1 cellular context compared by ENCODE assay signal in genomic region chr1:1777950-1778826, GRCh38.
TF ChIP-seq lines count a peak whose summit lies in the region.

A gene with protein sequence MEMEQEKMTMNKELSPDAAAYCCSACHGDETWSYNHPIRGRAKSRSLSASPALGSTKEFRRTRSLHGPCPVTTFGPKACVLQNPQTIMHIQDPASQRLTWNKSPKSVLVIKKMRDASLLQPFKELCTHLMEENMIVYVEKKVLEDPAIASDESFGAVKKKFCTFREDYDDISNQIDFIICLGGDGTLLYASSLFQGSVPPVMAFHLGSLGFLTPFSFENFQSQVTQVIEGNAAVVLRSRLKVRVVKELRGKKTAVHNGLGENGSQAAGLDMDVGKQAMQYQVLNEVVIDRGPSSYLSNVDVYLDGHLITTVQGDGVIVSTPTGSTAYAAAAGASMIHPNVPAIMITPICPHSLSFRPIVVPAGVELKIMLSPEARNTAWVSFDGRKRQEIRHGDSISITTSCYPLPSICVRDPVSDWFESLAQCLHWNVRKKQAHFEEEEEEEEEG (minus strand): TSS chr1:1778470. CDS start chr1:1765406, 13,064 bp downstream.

TF ChIP-seq in HepG2, 621 proteins besides CTCF, POLR2A, EP300 and RAD21 (continued from another document):
- TF ChIP-seq ZNF121 (CRISPR knock-in tag; IDR thresholded peaks at IDR 0.05): no peak
- TF ChIP-seq ZNF770 (CRISPR knock-in tag; IDR thresholded peaks at IDR 0.05): peak; percentile 22; the same call in 1 of the 2 replicates
- TF ChIP-seq ADNP (CRISPR knock-in tag; IDR thresholded peaks at IDR 0.05): no peak
- TF ChIP-seq, protein P1, sequence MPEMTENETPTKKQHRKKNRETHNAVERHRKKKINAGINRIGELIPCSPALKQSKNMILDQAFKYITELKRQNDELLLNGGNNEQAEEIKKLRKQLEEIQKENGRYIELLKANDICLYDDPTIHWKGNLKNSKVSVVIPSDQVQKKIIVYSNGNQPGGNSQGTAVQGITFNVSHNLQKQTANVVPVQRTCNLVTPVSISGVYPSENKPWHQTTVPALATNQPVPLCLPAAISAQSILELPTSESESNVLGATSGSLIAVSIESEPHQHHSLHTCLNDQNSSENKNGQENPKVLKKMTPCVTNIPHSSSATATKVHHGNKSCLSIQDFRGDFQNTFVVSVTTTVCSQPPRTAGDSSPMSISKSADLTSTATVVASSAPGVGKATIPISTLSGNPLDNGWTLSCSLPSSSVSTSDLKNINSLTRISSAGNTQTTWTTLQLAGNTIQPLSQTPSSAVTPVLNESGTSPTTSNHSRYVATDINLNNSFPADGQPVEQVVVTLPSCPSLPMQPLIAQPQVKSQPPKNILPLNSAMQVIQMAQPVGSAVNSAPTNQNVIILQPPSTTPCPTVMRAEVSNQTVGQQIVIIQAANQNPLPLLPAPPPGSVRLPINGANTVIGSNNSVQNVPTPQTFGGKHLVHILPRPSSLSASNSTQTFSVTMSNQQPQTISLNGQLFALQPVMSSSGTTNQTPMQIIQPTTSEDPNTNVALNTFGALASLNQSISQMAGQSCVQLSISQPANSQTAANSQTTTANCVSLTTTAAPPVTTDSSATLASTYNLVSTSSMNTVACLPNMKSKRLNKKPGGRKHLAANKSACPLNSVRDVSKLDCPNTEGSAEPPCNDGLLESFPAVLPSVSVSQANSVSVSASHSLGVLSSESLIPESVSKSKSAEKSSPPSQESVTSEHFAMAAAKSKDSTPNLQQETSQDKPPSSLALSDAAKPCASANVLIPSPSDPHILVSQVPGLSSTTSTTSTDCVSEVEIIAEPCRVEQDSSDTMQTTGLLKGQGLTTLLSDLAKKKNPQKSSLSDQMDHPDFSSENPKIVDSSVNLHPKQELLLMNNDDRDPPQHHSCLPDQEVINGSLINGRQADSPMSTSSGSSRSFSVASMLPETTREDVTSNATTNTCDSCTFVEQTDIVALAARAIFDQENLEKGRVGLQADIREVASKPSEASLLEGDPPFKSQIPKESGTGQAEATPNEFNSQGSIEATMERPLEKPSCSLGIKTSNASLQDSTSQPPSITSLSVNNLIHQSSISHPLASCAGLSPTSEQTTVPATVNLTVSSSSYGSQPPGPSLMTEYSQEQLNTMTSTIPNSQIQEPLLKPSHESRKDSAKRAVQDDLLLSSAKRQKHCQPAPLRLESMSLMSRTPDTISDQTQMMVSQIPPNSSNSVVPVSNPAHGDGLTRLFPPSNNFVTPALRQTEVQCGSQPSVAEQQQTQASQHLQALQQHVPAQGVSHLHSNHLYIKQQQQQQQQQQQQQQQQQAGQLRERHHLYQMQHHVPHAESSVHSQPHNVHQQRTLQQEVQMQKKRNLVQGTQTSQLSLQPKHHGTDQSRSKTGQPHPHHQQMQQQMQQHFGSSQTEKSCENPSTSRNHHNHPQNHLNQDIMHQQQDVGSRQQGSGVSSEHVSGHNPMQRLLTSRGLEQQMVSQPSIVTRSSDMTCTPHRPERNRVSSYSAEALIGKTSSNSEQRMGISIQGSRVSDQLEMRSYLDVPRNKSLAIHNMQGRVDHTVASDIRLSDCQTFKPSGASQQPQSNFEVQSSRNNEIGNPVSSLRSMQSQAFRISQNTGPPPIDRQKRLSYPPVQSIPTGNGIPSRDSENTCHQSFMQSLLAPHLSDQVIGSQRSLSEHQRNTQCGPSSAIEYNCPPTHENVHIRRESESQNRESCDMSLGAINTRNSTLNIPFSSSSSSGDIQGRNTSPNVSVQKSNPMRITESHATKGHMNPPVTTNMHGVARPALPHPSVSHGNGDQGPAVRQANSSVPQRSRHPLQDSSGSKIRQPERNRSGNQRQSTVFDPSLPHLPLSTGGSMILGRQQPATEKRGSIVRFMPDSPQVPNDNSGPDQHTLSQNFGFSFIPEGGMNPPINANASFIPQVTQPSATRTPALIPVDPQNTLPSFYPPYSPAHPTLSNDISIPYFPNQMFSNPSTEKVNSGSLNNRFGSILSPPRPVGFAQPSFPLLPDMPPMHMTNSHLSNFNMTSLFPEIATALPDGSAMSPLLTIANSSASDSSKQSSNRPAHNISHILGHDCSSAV (CRISPR knock-in tag; IDR thresholded peaks at IDR 0.05; ENCODE audit: borderline replicate concordance): no peak
- TF ChIP-seq ZBTB10 (CRISPR knock-in tag; IDR thresholded peaks at IDR 0.05; ENCODE audit: borderline replicate concordance): no peak
- no peak; the same call in 1 of the 2 replicates for TF ChIP-seq CENPT (CRISPR knock-in tag; IDR thresholded peaks at IDR 0.05; ENCODE audit: low read depth)
- no peak for TF ChIP-seq ZNF383 (CRISPR knock-in tag; IDR thresholded peaks at IDR 0.05; ENCODE audit: borderline replicate concordance)
- no peak for TF ChIP-seq ZGPAT (CRISPR knock-in tag; IDR thresholded peaks at IDR 0.05)
- 0 out of 2 replicates have a peak, but pooled peaks have one; percentile 45 for TF ChIP-seq ZBTB20 (CRISPR knock-in tag; IDR thresholded peaks at IDR 0.05; ENCODE audit: borderline replicate concordance, low read depth)
- TF ChIP-seq MTA1 (CRISPR knock-in tag; IDR thresholded peaks at IDR 0.05; ENCODE audit: borderline replicate concordance): 0 out of 2 replicates have a peak, but pooled peaks have one; percentile 39
- TF ChIP-seq PRDM4 (CRISPR knock-in tag; IDR thresholded peaks at IDR 0.05; ENCODE audit: borderline replicate concordance): no peak
- TF ChIP-seq ZNF354B (CRISPR knock-in tag; IDR thresholded peaks at IDR 0.05): no peak
TF ChIP-seq in HepG2: peak in this region for 116.
